In genomic region chr22:46129390-46130041, GRCh38 we compare ENCODE assay signal across 1 cellular context.
TF ChIP-seq lines count a peak whose summit lies in the region.

No MANE protein-coding gene starts in this region.

TF ChIP-seq in GM12878, 131 proteins besides CTCF, POLR2A, EP300 and RAD21:
- peak; percentile 12 to 54; a peak in 1 of 4 replicates for TF ChIP-seq IKZF2 (IDR thresholded peaks at IDR 0.05)
- TF ChIP-seq BHLHE40 (IDR thresholded peaks at IDR 0.05; ENCODE audit: borderline replicate concordance in 1 of 2, low read depth in 2 of 2, low read length in 1 of 2): peak; percentile 51 to 69; a peak in 3 of 4 replicates
- no peak for TF ChIP-seq FOS (IDR thresholded peaks at IDR 0.05; ENCODE audit: borderline replicate concordance, extremely low read depth, insufficient read length)
- no peak for TF ChIP-seq MLLT1 (IDR thresholded peaks at IDR 0.05)
- peak; percentile 63 for TF ChIP-seq PBX3 (IDR thresholded peaks at IDR 0.05; ENCODE audit: insufficient replicate concordance, low read depth, low read length)
- no peak for TF ChIP-seq RELA (IDR thresholded peaks at IDR 0.05; ENCODE audit: borderline replicate concordance, partially characterized antibody)
- TF ChIP-seq MEF2B (IDR thresholded peaks at IDR 0.05; ENCODE audit: partially characterized antibody, poor library complexity, severe bottlenecking): peak; percentile 13
- TF ChIP-seq E4F1 (IDR thresholded peaks at IDR 0.05; ENCODE audit: borderline replicate concordance, partially characterized antibody): peak; percentile 84
- 0 out of 2 replicates have a peak, but pooled peaks have one; percentile 55 for TF ChIP-seq GATAD2B (conservative IDR thresholded peaks at IDR 0.05; ENCODE audit: low read depth)
- TF ChIP-seq ETV6 (conservative IDR thresholded peaks at IDR 0.05 in 1 of 2, IDR thresholded peaks at IDR 0.05 in 1 of 2; ENCODE audit: borderline replicate concordance in 1 of 2, low read depth in 1 of 2): 0 out of 4 replicates have a peak, but pooled peaks of 1 of the 2 experiments have one; percentile 44
- 0 out of 2 replicates have a peak, but pooled peaks have one; percentile 50 for TF ChIP-seq TBL1XR1 (IDR thresholded peaks at IDR 0.05; ENCODE audit: low read depth, low read length)
- TF ChIP-seq YY1 (IDR thresholded peaks at IDR 0.05; ENCODE audit: low read depth, low read length): no peak
- no peak for TF ChIP-seq POLR2AphosphoS2 (IDR thresholded peaks at IDR 0.05; ENCODE audit: low read depth, low read length)
- TF ChIP-seq TARDBP (IDR thresholded peaks at IDR 0.05; ENCODE audit: borderline replicate concordance): no peak
- TF ChIP-seq NFYA (IDR thresholded peaks at IDR 0.05; ENCODE audit: borderline replicate concordance, low read depth, low read length): no peak
- TF ChIP-seq POLR2AphosphoS5 (IDR thresholded peaks at IDR 0.05; ENCODE audit: low read length): 0 out of 2 replicates have a peak, but pooled peaks have one; percentile 30
- peak; percentile 82 for TF ChIP-seq PKNOX1 (IDR thresholded peaks at IDR 0.05)
- TF ChIP-seq CHD2 (IDR thresholded peaks at IDR 0.05; ENCODE audit: borderline replicate concordance, low read depth, low read length): 0 out of 2 replicates have a peak, but pooled peaks have one; percentile 2
- no peak for TF ChIP-seq STAT3 (IDR thresholded peaks at IDR 0.05; ENCODE audit: low read depth, low read length)
- peak; percentile 38; the same call in 1 of the 2 replicates for TF ChIP-seq DPF2 (IDR thresholded peaks at IDR 0.05)
- TF ChIP-seq SPI1 (IDR thresholded peaks at IDR 0.05; ENCODE audit: borderline replicate concordance, insufficient read depth, low read depth, low read length): peak; percentile 90
- TF ChIP-seq NR2F1 (conservative IDR thresholded peaks at IDR 0.05): peak; percentile 40; the same call in 1 of the 2 replicates
- TF ChIP-seq ZBTB40 (IDR thresholded peaks at IDR 0.05; ENCODE audit: borderline replicate concordance): peak; percentile 22; the same call in 1 of the 2 replicates
- TF ChIP-seq ZBED1 (IDR thresholded peaks at IDR 0.05; ENCODE audit: borderline replicate concordance): no peak
- no peak for TF ChIP-seq NBN (IDR thresholded peaks at IDR 0.05)
- peak; percentile 64 for TF ChIP-seq IKZF1 (conservative IDR thresholded peaks at IDR 0.05)
- no peak for TF ChIP-seq ZZZ3 (IDR thresholded peaks at IDR 0.05; ENCODE audit: control insufficient read depth, insufficient read length, low read depth)
